Comparison of ENCODE assay signal across 21 cellular contexts in genomic region chr6:167665698-167666380, GRCh38.
"Had no signal": no experiment of that assay in that cellular context is flagged by ENCODE, and none has a peak within 500 bp of the region (broad histone marks: within the 10 kb centered on the region; RNA-seq: fewer than 3 reads in every experiment).

No MANE protein-coding gene starts in this region.

- DNase-seq: activated CD4-positive, alpha-beta T cell treated with anti-CD3 and anti-CD28 coated beads for 48 hours; activated CD4-positive, CD25-positive, alpha-beta regulatory T cell; activated CD8-positive, alpha-beta T cell treated with anti-CD3 and anti-CD28 coated beads, Interleukin-2, amount 10 ng/mL, durations not matched to agents 7 days and 5 days; activated naive CD4-positive, alpha-beta T cell treated with anti-CD3 and anti-CD28 coated beads for 36 hours; activated T-cell treated with anti-CD3 and anti-CD28 coated beads, Interleukin-2, amount 50 U/mL, for 24 hours; endodermal cell; foreskin fibroblast; left cardiac atrium; lower lobe of right lung; stimulated activated CD4-positive, alpha-beta T cell treated with anti-CD3 and anti-CD28 coated beads, Interleukin-12 subunit alpha, Interleukin-12 subunit beta, amount 100 ng/mL, for 4 hours; stimulated activated CD4-positive, alpha-beta T cell treated with anti-CD3 and anti-CD28 coated beads, Interleukin-1b, Interleukin-23, amount 100 ng/mL, for 48 hours; stimulated activated naive CD8-positive, alpha-beta T cell treated with anti-CD3 and anti-CD28 coated beads, Interleukin-15, Interleukin-2, amounts not matched to agents 100 U/mL and 50 U/mL, for 24 hours; T-helper 1 cell; T-helper 9 cell; transverse colon; uterus had no signal

- H3K27me3 ChIP-seq: hepatocyte, neutrophil, transverse colon, uterus had no signal

- H3K9me3 Mint-ChIP-seq: activated naive CD4-positive, alpha-beta T cell treated with anti-CD3 and anti-CD28 coated beads for 36 hours; activated T-cell treated with anti-CD3 and anti-CD28 coated beads, Interleukin-2, amount 50 U/mL, for 24 hours; endodermal cell had no signal

- H3K9me3 ChIP-seq: lower lobe of right lung, neutrophil, transverse colon, uterus had no signal

- H3K36me3 ChIP-seq: lower lobe of right lung, neutrophil, transverse colon, uterus had no signal

- H2AFZ ChIP-seq: hepatocyte, parathyroid adenoma had no signal

- H3K27ac ChIP-seq: epithelial cell of prostate, hepatocyte, lower lobe of right lung, neutrophil, parathyroid adenoma, transverse colon, uterus had no signal

- H3K4me3 ChIP-seq: hepatocyte, lower lobe of right lung, transverse colon, uterus had no signal

- H3K4me1 ChIP-seq: lower lobe of right lung, parathyroid adenoma had no signal

- H3K9ac ChIP-seq: parathyroid adenoma had no signal

- ATAC-seq: activated CD8-positive, alpha-beta T cell treated with anti-CD3 and anti-CD28 coated beads, Interleukin-2, amount 10 ng/mL, durations not matched to agents 7 days and 5 days; left cardiac atrium; lower lobe of right lung; stimulated activated naive CD8-positive, alpha-beta T cell treated with anti-CD3 and anti-CD28 coated beads, Interleukin-15, Interleukin-2, amounts not matched to agents 100 U/mL and 50 U/mL, for 24 hours had no signal

- H3K27ac Mint-ChIP-seq: activated CD8-positive, alpha-beta T cell treated with anti-CD3 and anti-CD28 coated beads, Interleukin-2, amount 10 ng/mL, durations not matched to agents 7 days and 5 days; activated naive CD4-positive, alpha-beta T cell treated with anti-CD3 and anti-CD28 coated beads for 36 hours; activated T-cell treated with anti-CD3 and anti-CD28 coated beads, Interleukin-2, amount 50 U/mL, for 24 hours; endodermal cell had no signal

- H3K4me3 Mint-ChIP-seq: activated CD8-positive, alpha-beta T cell treated with anti-CD3 and anti-CD28 coated beads, Interleukin-2, amount 10 ng/mL, durations not matched to agents 7 days and 5 days; activated naive CD4-positive, alpha-beta T cell treated with anti-CD3 and anti-CD28 coated beads for 36 hours; activated T-cell treated with anti-CD3 and anti-CD28 coated beads, Interleukin-2, amount 50 U/mL, for 24 hours; endodermal cell had no signal

- H3K4me2 ChIP-seq: hepatocyte had no signal

- H3K79me2 ChIP-seq: hepatocyte, parathyroid adenoma had no signal

- FAIRE-seq: colon had no signal
